8 cellular contexts compared by ENCODE assay signal in genomic region chr19:8444677-8445487, GRCh38. TPM values are rescaled to one million over a fixed set of nuclear protein-coding genes. Genes with fewer than 3 reads are reported as not detected.
DNase-seq lines count a peak whose midpoint lies in the region; ATAC-seq and TF ChIP-seq lines count a peak whose summit lies in the region.

TSS of gene HNRNPM (plus strand) at chr19:8444975. CDS start at chr19:8444999, 24 bp downstream.

- H3T11ph ChIP-seq in H9 (ENCODE audit: low read length), result no peak within 1 kb of the TSS

- H3K9ac ChIP-seq in H9 (ENCODE audit: extremely low read depth, insufficient read length, low read length), result peak within 1 kb of the TSS; percentile 95

- H3K9me3 ChIP-seq in H9 (ENCODE audit: control insufficient read depth, low read depth, low read length), result no peaks in the 10 kb centered on the region
- H3K9me3 ChIP-seq in MG63, result no peaks in the 10 kb centered on the region

- H4K91ac ChIP-seq in H9 (ENCODE audit: insufficient read length, low read depth, low read length), result peak within 1 kb of the TSS; percentile 98

- peak within 1 kb of the TSS; percentile 85 for H2BK120ac ChIP-seq in H9 (ENCODE audit: low read depth, low read length, poor library complexity, severe bottlenecking)

- H3K4me1 Mint-ChIP-seq in H9, result peaks cover 46 to 55% of the 10 kb centered on the region in 2 experiments
- peaks cover 52% of the 10 kb centered on the region for H3K4me1 Mint-ChIP-seq in nephron progenitor cell
- H3K4me1 Mint-ChIP-seq in stimulated activated naive CD8-positive, alpha-beta T cell treated with anti-CD3 and anti-CD28 coated beads, Interleukin-15, amount 100 ng/mL, for 72 hours, result peaks cover 45% of the 10 kb centered on the region

- H3K36me3 Mint-ChIP-seq in H9 (ENCODE audit: insufficient read depth in 1 of 3, low read depth in 3 of 3), result peaks cover 21 to 30% (median 28%) of the 10 kb centered on the region in 3 experiments
- H3K36me3 Mint-ChIP-seq in nephron progenitor cell (ENCODE audit: low read depth), result peaks cover 25% of the 10 kb centered on the region

- peak within 1 kb of the TSS; percentile 98 for H3K14ac ChIP-seq in H9 (ENCODE audit: insufficient read depth, low read length)

- no peak within 1 kb of the TSS for H4K8ac ChIP-seq in H9 (replicated peaks; ENCODE audit: insufficient read length, low read depth, low read length)

- H3K4ac ChIP-seq in H9 (ENCODE audit: low read depth, low read length), result peak within 1 kb of the TSS; percentile 94

- ATAC-seq in stimulated activated naive CD8-positive, alpha-beta T cell treated with anti-CD3 and anti-CD28 coated beads, Interleukin-15, amount 100 ng/mL, for 72 hours, result peak; percentile 95

- H3K4me1 ChIP-seq in H9 (ENCODE audit: insufficient read depth, low read length), result peaks cover 8% of the 10 kb centered on the region

- no peak within 1 kb of the TSS for H2BK15ac ChIP-seq in H9 (ENCODE audit: low read depth, low read length)

- H3K27me3 ChIP-seq in H9 (ENCODE audit: insufficient read depth, low read length) (no peaks in the 10 kb centered on the region), MG63 (no peaks in the 10 kb centered on the region)

- H3K27ac ChIP-seq in H9 (ENCODE audit: insufficient read length, low read depth, low read length), result peak within 1 kb of the TSS; percentile 29

- H3K27me3 Mint-ChIP-seq in H9 (ENCODE audit: low read depth), result no peaks in the 10 kb centered on the region; the same call in 1 of the 2 replicates
- no peaks in the 10 kb centered on the region for H3K27me3 Mint-ChIP-seq in nephron progenitor cell (ENCODE audit: low read depth, poor library complexity)
- no peaks in the 10 kb centered on the region for H3K27me3 Mint-ChIP-seq in stimulated activated naive CD8-positive, alpha-beta T cell treated with anti-CD3 and anti-CD28 coated beads, Interleukin-15, amount 100 ng/mL, for 72 hours

- peak; percentile 97 for DNase-seq in ELR (ENCODE audit: low read depth)
- peak; percentile 99 for DNase-seq in H9
- peak; percentile 100 for DNase-seq in MG63
- peak; percentile 89 for DNase-seq in SHP77 treated with DMSO at 0.1 percent for 48 hours (lab: John Stamatoyannopoulos, UW)
- DNase-seq in activated gamma-delta T cell (lab: John Stamatoyannopoulos, UW), result peak; percentile 100
- DNase-seq in fibroblast of the conjunctiva (ENCODE audit: low read depth), result peak; percentile 94
- peak; percentile 100 for DNase-seq in nephron progenitor cell
- peak; percentile 99 to 100 for DNase-seq in stimulated activated naive CD8-positive, alpha-beta T cell treated with anti-CD3 and anti-CD28 coated beads, Interleukin-15, amount 100 ng/mL, for 72 hours

- peak within 1 kb of the TSS; percentile 76 for H3K4me2 ChIP-seq in H9 (ENCODE audit: insufficient read depth, insufficient read length, low read length)

- H2BK5ac ChIP-seq in H9 (ENCODE audit: insufficient read length, low read length), result peak within 1 kb of the TSS; percentile 18

- H3K18ac ChIP-seq in H9 (ENCODE audit: insufficient read length, low read depth, low read length), result peak within 1 kb of the TSS; percentile 96

- H4K20me1 ChIP-seq in H9 (ENCODE audit: control insufficient read depth, insufficient read depth, insufficient read length), result peaks cover under 1% of the 10 kb centered on the region

- TF ChIP-seq CTCF in H9 (conservative IDR thresholded peaks at IDR 0.05) (no peak), nephron progenitor cell (IDR thresholded peaks at IDR 0.05) (no peak)

- no peak within 1 kb of the TSS for H2AK5ac ChIP-seq in H9 (ENCODE audit: insufficient read length, low read length)

- H3K56ac ChIP-seq in H9 (ENCODE audit: insufficient read length, low read depth, low read length), result no peak within 1 kb of the TSS

- WGBS in H9 (ENCODE audit: extremely low coverage, insufficient read length, low lambda C conversion rate), result no CpG with 5 or more reads among the region's 93 CpGs

- H3K79me1 ChIP-seq in H9 (ENCODE audit: insufficient read depth, low read depth, low read length, poor library complexity, severe bottlenecking), result no peaks in the 10 kb centered on the region

- no peak within 1 kb of the TSS for H2BK20ac ChIP-seq in H9 (ENCODE audit: low read depth, low read length, poor library complexity, severe bottlenecking)

- peaks cover 38% of the 10 kb centered on the region for H3K36me3 ChIP-seq in MG63

- H3K27ac Mint-ChIP-seq in H9, result peak within 1 kb of the TSS; percentile 96 to 99 (median 99)
- peak within 1 kb of the TSS; percentile 100 for H3K27ac Mint-ChIP-seq in nephron progenitor cell
- peak within 1 kb of the TSS; percentile 99 for H3K27ac Mint-ChIP-seq in stimulated activated naive CD8-positive, alpha-beta T cell treated with anti-CD3 and anti-CD28 coated beads, Interleukin-15, amount 100 ng/mL, for 72 hours

- no peak within 1 kb of the TSS for H2BK12ac ChIP-seq in H9 (ENCODE audit: insufficient read length, low read depth, low read length)

- no peak within 1 kb of the TSS for H4K5ac ChIP-seq in H9 (ENCODE audit: insufficient read length, low read depth, low read length)

- H3K23me2 ChIP-seq in H9 (ENCODE audit: insufficient read length, low read depth, low read length, poor library complexity, severe bottlenecking), result no peaks in the 10 kb centered on the region

- peak within 1 kb of the TSS; percentile 85 for H3K4me3 ChIP-seq in MG63

- peaks cover 45% of the 10 kb centered on the region for H3K79me2 ChIP-seq in H9 (ENCODE audit: insufficient read depth, low read length)

- H3K4me3 Mint-ChIP-seq in H9 (peak within 1 kb of the TSS; percentile 96 to 99), nephron progenitor cell (peak within 1 kb of the TSS; percentile 97)
- H3K4me3 Mint-ChIP-seq in stimulated activated naive CD8-positive, alpha-beta T cell treated with anti-CD3 and anti-CD28 coated beads, Interleukin-15, amount 100 ng/mL, for 72 hours, result peak within 1 kb of the TSS; percentile 91 to 94

- no peak within 1 kb of the TSS for H3K23ac ChIP-seq in H9 (ENCODE audit: insufficient read length, low read depth, low read length)

- H3K9me3 Mint-ChIP-seq in H9 (0 out of 5 replicates have a peak, but pooled peaks cover 0 to 3% of the 10 kb centered on the region in 2 experiments), nephron progenitor cell (no peaks in the 10 kb centered on the region)
- no peaks in the 10 kb centered on the region for H3K9me3 Mint-ChIP-seq in stimulated activated naive CD8-positive, alpha-beta T cell treated with anti-CD3 and anti-CD28 coated beads, Interleukin-15, amount 100 ng/mL, for 72 hours

- H2AFZ ChIP-seq in H9 (ENCODE audit: low read length), result no peak within 1 kb of the TSS

RNA-seq across cellular contexts. Expression of gene HNRNPM, which starts in this region (rescaled TPM):
- 458 and 468 TPM in 2 replicates for total RNA-seq in H9 (2021)
- 95.3 and 126 TPM in 2 replicates for total RNA-seq in MG63 (2014; rRNA removed; shearing (Covaris generic); ENCODE audit: low replicate concordance)

Comparison
In these comparisons a context has a peak if more than half of its experiments do, and no peak if none do; other contexts are left out.
1. Peak in every context shown above with its lines: DNase-seq, ATAC-seq, H3K4me3 ChIP-seq and H3K27ac ChIP-seq.